Comparison of ENCODE assay signal across 24 cellular contexts in the genomic region with DNA sequence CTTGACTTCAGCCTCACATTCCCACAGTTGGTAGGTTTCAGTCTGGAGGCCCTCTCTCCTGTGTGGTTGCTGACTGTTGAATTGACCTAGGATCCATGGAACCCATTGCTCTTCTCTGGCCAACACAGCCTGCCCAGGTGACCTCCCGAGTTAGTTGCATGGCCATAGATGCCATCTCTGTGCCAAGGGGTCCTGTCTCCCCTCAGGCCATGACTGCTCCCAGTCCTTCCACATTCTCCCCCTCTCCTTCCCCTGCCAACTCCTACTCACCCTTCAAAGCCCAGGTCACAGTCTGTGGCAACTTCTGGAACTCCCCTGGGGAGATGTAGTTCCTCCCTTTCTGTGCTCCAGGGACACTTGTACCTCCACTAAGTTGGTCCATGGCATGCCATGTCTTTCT.
"Had no signal": no experiment of that assay in that cellular context is flagged by ENCODE, and none has a peak within 500 bp of the region (broad histone marks: within the 10 kb centered on the region; RNA-seq: fewer than 3 reads in every experiment).

No MANE protein-coding gene starts in this region.

- H3K4me1 ChIP-seq: parathyroid adenoma, psoas muscle, right lobe of liver, sigmoid colon, stomach, thyroid gland, tibial nerve, upper lobe of right lung had no signal

- H3K36me3 ChIP-seq: ovary, right lobe of liver, sigmoid colon, stomach, thoracic aorta, thyroid gland, tibial nerve, upper lobe of right lung had no signal

- FAIRE-seq: small intestine had no signal

- ATAC-seq: naive thymus-derived CD8-positive, alpha-beta T cell; psoas muscle; right cardiac atrium; right lobe of liver; stimulated activated effector memory CD8-positive, alpha-beta T cell treated with anti-CD3 and anti-CD28 coated beads, Interleukin-12 subunit alpha, Interleukin-12 subunit beta, amount 100 ng/mL, for 72 hours; stimulated activated naive B cell treated with anti-CD40 and anti-IgM and Interleukin-4, amounts not matched to agents 10 μg/mL and 1 μg/mL and 100 μg/mL, for 72 hours; upper lobe of right lung had no signal

- H3K4me3 ChIP-seq: ovary, psoas muscle, right lobe of liver, sigmoid colon, stomach, thoracic aorta, thyroid gland, tibial nerve, upper lobe of right lung had no signal

- H3K27me3 ChIP-seq: ovary, right lobe of liver, sigmoid colon, stomach, thyroid gland, tibial nerve, upper lobe of right lung had no signal

- H3K9ac ChIP-seq: parathyroid adenoma had no signal

- H3K27ac ChIP-seq: ovary, parathyroid adenoma, psoas muscle, right lobe of liver, sigmoid colon, stomach, thyroid gland, tibial nerve, upper lobe of right lung had no signal

- H3K9me3 ChIP-seq: ovary, psoas muscle, right lobe of liver, sigmoid colon, thoracic aorta, thyroid gland, tibial nerve, upper lobe of right lung had no signal

- H2AFZ ChIP-seq: parathyroid adenoma had no signal

- DNase-seq: naive B cell; naive thymus-derived CD8-positive, alpha-beta T cell; nephron progenitor cell; occipital lobe; ovary; posterior cingulate gyrus; psoas muscle; right cardiac atrium; right lobe of liver; sigmoid colon; small intestine; stimulated activated CD4-positive, alpha-beta T cell treated with anti-CD3 and anti-CD28 coated beads, Interleukin-15, amount 100 ng/mL, for 24 hours; stimulated activated CD4-positive, alpha-beta T cell treated with anti-CD3 and anti-CD28 coated beads, Interleukin-2, amount 100 ng/mL, for 24 hours; stimulated activated CD4-positive, alpha-beta T cell treated with anti-CD3 and anti-CD28 coated beads, Interleukin-2, amount 100 ng/mL, for 48 hours; stimulated activated CD4-positive, alpha-beta T cell treated with anti-CD3 and anti-CD28 coated beads, Interleukin-4, amount 100 ng/mL, for 24 hours; stimulated activated naive B cell treated with anti-CD40 and anti-IgM and Interleukin-4, amounts not matched to agents 10 μg/mL and 1 μg/mL and 100 μg/mL, for 72 hours; stimulated activated naive CD4-positive, alpha-beta T cell treated with Interleukin-2 at 50 U/mL for 16 hours; stomach; thyroid gland; upper lobe of right lung had no signal
